In genomic region chr21:29650561-29651022, GRCh38 we compare ENCODE assay signal across 27 cellular contexts.
"Had no signal": no experiment of that assay in that cellular context is flagged by ENCODE, and none has a peak within 500 bp of the region (broad histone marks: within the 10 kb centered on the region; RNA-seq: fewer than 3 reads in every experiment).

No MANE protein-coding gene starts in this region.

- H3K36me3 ChIP-seq: colonic mucosa, esophagus squamous epithelium, left lung, lower lobe of right lung, spleen, suprapubic skin, tibial artery had no signal

- H3K4me3 ChIP-seq: colonic mucosa, esophagus squamous epithelium, left lung, lower lobe of right lung, spleen, suprapubic skin, tibial artery had no signal

- H3K27me3 Mint-ChIP-seq: activated CD4-positive, alpha-beta T cell treated with anti-CD3 and anti-CD28 coated beads, Interleukin-2, amount 10 ng/mL, durations not matched to agents 7 days and 5 days; activated naive CD4-positive, alpha-beta T cell treated with anti-CD3 and anti-CD28 coated beads, Interleukin-2, amount 50 U/mL, for 24 hours; activated naive CD8-positive, alpha-beta T cell treated with anti-CD3 and anti-CD28 coated beads, Interleukin-2, amount 50 U/mL, for 24 hours; activated T-cell treated with anti-CD3 and anti-CD28 coated beads, Interleukin-2, amount 50 U/mL, for 24 hours had no signal

- H3K4me1 Mint-ChIP-seq: natural killer cell, WTC11 had no signal

- H3K27ac Mint-ChIP-seq: activated CD4-positive, alpha-beta memory T cell treated with anti-CD3 and anti-CD28 coated beads, Interleukin-2, amount 10 ng/mL, durations not matched to agents 7 days and 5 days; activated CD4-positive, alpha-beta T cell treated with anti-CD3 and anti-CD28 coated beads, Interleukin-2, amount 10 ng/mL, durations not matched to agents 7 days and 5 days; activated naive CD4-positive, alpha-beta T cell treated with anti-CD3 and anti-CD28 coated beads, Interleukin-2, amount 50 U/mL, for 24 hours; activated naive CD8-positive, alpha-beta T cell treated with anti-CD3 and anti-CD28 coated beads, Interleukin-2, amount 50 U/mL, for 24 hours; activated T-cell treated with anti-CD3 and anti-CD28 coated beads, Interleukin-2, amount 50 U/mL, for 24 hours; natural killer cell; WTC11 had no signal

- H3K4me1 ChIP-seq: colonic mucosa, esophagus squamous epithelium, left lung, lower lobe of right lung, suprapubic skin, tibial artery had no signal

- DNase-seq: activated CD4-positive, alpha-beta memory T cell treated with anti-CD3 and anti-CD28 coated beads, Interleukin-2, amount 10 ng/mL, durations not matched to agents 7 days and 5 days; activated CD4-positive, alpha-beta T cell treated with anti-CD3 and anti-CD28 coated beads for 1 hour; activated CD4-positive, alpha-beta T cell treated with anti-CD3 and anti-CD28 coated beads, Interleukin-2, amount 10 ng/mL, durations not matched to agents 7 days and 5 days; activated CD8-positive, alpha-beta memory T cell treated with anti-CD3 and anti-CD28 coated beads, Interleukin-2, amount 50 U/mL, for 48 hours; activated gamma-delta T cell treated with Interleukin-2 at 50 U/mL for 16 hours; activated naive CD8-positive, alpha-beta T cell treated with anti-CD3 and anti-CD28 coated beads, Interleukin-2, amount 50 U/mL, for 24 hours; activated T-cell treated with anti-CD3 and anti-CD28 coated beads, Interleukin-2, amount 50 U/mL, for 24 hours; cerebellar nuclear complex; colonic mucosa; effector CD8-positive, alpha-beta T cell; esophagus squamous epithelium; foreskin melanocyte; kidney glomerular epithelial cell; left lung; lower lobe of right lung; mesenchymal stem cell; natural killer cell; posterior cingulate gyrus; spleen; stimulated activated naive CD4-positive, alpha-beta T cell; T1000; tibial artery had no signal

- H3K9me3 ChIP-seq: colonic mucosa, esophagus squamous epithelium, left lung, lower lobe of right lung, spleen, suprapubic skin, tibial artery had no signal

- H3K9me3 Mint-ChIP-seq: activated T-cell treated with anti-CD3 and anti-CD28 coated beads, Interleukin-2, amount 50 U/mL, for 24 hours had no signal

- H3K4me3 Mint-ChIP-seq: activated CD4-positive, alpha-beta memory T cell treated with anti-CD3 and anti-CD28 coated beads, Interleukin-2, amount 10 ng/mL, durations not matched to agents 7 days and 5 days; activated CD4-positive, alpha-beta T cell treated with anti-CD3 and anti-CD28 coated beads, Interleukin-2, amount 10 ng/mL, durations not matched to agents 7 days and 5 days; activated naive CD4-positive, alpha-beta T cell treated with anti-CD3 and anti-CD28 coated beads, Interleukin-2, amount 50 U/mL, for 24 hours; activated naive CD8-positive, alpha-beta T cell treated with anti-CD3 and anti-CD28 coated beads, Interleukin-2, amount 50 U/mL, for 24 hours; activated T-cell treated with anti-CD3 and anti-CD28 coated beads, Interleukin-2, amount 50 U/mL, for 24 hours; natural killer cell; WTC11 had no signal

- H3K27me3 ChIP-seq: colonic mucosa, esophagus squamous epithelium, left lung, spleen, suprapubic skin, tibial artery had no signal

- ATAC-seq: activated naive CD8-positive, alpha-beta T cell treated with anti-CD3 and anti-CD28 coated beads, Interleukin-2, amount 50 U/mL, for 24 hours; left lung; lower lobe of right lung; natural killer cell; right cardiac atrium; WTC11 had no signal

- H3K36me3 Mint-ChIP-seq: natural killer cell had no signal

- H3K27ac ChIP-seq: colonic mucosa, epithelial cell of prostate, esophagus squamous epithelium, left lung, lower lobe of right lung, suprapubic skin, tibial artery had no signal
